In the genomic region with DNA sequence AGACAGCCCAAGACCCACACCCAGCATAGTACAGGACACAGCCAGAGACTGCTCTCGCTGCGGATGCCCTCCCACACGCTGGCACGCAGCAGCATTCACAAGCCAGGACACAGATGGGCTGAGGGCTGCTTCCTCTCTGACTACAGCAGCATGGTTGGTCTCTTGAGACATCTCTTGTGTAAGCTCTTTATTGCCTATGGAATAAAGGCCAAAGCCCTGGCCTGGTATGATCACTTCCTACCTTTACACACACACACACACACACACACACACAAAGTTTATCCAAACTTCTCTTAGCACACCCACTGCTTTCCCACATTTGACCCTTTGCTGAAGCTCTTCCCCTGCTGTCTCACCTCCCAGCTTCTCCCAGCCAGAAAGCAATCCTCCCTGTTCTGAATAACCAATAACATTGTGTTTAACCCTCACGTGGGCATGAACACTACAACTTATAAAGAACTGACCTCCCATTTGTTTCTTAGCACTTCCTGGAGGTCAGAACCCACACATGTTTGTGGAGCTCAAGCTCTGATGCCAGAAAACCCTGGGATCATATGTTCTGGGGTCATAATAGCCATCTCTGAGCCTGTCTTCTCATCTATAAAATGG, we compare ENCODE assay signal across 1 cellular context.
TF ChIP-seq lines count a peak whose summit lies in the region.

No MANE protein-coding gene starts in this region.

TF ChIP-seq in HEK293, 187 proteins besides CTCF, POLR2A, EP300 and RAD21 (continued from another document and continues in another):
- TF ChIP-seq, protein P1, sequence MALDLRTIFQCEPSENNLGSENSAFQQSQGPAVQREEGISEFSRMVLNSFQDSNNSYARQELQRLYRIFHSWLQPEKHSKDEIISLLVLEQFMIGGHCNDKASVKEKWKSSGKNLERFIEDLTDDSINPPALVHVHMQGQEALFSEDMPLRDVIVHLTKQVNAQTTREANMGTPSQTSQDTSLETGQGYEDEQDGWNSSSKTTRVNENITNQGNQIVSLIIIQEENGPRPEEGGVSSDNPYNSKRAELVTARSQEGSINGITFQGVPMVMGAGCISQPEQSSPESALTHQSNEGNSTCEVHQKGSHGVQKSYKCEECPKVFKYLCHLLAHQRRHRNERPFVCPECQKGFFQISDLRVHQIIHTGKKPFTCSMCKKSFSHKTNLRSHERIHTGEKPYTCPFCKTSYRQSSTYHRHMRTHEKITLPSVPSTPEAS (tag by site-specific recombination; IDR thresholded peaks at IDR 0.05) = peak; percentile 87
- no peak for TF ChIP-seq ZNF354C (tag by site-specific recombination; IDR thresholded peaks at IDR 0.05; ENCODE audit: borderline replicate concordance, low read depth)
- TF ChIP-seq ZNF585B (tag by site-specific recombination; IDR thresholded peaks at IDR 0.05) = no peak
- TF ChIP-seq ZNF768 (tag by site-specific recombination; IDR thresholded peaks at IDR 0.05) = no peak
- no peak for TF ChIP-seq ZNF571 (tag by site-specific recombination; IDR thresholded peaks at IDR 0.05)
- TF ChIP-seq SCRT2 (tag by site-specific recombination; IDR thresholded peaks at IDR 0.05) = no peak
- no peak for TF ChIP-seq ZNF155 (tag by site-specific recombination; IDR thresholded peaks at IDR 0.05)
- TF ChIP-seq, protein P2, sequence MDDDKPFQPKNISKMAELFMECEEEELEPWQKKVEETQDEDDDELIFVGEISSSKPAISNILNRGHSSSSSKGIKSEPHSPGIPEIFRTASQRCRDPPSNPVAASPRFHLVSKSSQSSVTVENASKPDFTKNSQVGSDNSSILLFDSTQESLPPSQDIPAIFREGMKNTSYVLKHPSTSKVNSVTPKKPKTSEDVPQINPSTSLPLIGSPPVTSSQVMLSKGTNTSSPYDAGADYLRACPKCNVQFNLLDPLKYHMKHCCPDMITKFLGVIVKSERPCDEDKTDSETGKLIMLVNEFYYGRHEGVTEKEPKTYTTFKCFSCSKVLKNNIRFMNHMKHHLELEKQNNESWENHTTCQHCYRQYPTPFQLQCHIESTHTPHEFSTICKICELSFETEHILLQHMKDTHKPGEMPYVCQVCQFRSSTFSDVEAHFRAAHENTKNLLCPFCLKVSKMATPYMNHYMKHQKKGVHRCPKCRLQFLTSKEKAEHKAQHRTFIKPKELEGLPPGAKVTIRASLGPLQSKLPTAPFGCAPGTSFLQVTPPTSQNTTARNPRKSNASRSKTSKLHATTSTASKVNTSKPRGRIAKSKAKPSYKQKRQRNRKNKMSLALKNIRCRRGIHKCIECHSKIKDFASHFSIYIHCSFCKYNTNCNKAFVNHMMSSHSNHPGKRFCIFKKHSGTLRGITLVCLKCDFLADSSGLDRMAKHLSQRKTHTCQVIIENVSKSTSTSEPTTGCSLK (tag by site-specific recombination; IDR thresholded peaks at IDR 0.05) = no peak
- no peak for TF ChIP-seq ZFP41 (tag by site-specific recombination; IDR thresholded peaks at IDR 0.05; ENCODE audit: borderline replicate concordance)
- no peak for TF ChIP-seq ZNF133 (tag by site-specific recombination; IDR thresholded peaks at IDR 0.05)
- TF ChIP-seq TCF7L2 (IDR thresholded peaks at IDR 0.05; ENCODE audit: borderline replicate concordance, low read depth, low read length) = no peak
- no peak for TF ChIP-seq ZNF521 (tag by site-specific recombination; IDR thresholded peaks at IDR 0.05)
- TF ChIP-seq ZNF596 (tag by site-specific recombination; IDR thresholded peaks at IDR 0.05) = no peak
- TF ChIP-seq, protein P3, sequence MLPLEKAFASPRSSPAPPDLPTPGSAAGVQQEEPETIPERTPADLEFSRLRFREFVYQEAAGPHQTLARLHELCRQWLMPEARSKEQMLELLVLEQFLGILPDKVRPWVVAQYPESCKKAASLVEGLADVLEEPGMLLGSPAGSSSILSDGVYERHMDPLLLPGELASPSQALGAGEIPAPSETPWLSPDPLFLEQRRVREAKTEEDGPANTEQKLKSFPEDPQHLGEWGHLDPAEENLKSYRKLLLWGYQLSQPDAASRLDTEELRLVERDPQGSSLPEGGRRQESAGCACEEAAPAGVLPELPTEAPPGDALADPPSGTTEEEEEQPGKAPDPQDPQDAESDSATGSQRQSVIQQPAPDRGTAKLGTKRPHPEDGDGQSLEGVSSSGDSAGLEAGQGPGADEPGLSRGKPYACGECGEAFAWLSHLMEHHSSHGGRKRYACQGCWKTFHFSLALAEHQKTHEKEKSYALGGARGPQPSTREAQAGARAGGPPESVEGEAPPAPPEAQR (tag by site-specific recombination; IDR thresholded peaks at IDR 0.05) = no peak
- TF ChIP-seq RBAK (tag by site-specific recombination; IDR thresholded peaks at IDR 0.05) = no peak
- TF ChIP-seq ZNF629 (tag by site-specific recombination; IDR thresholded peaks at IDR 0.05) = no peak
- TF ChIP-seq GLI4 (tag by site-specific recombination; IDR thresholded peaks at IDR 0.05) = no peak
- no peak for TF ChIP-seq ZNF211 (tag by site-specific recombination; IDR thresholded peaks at IDR 0.05; ENCODE audit: low read depth)
- no peak for TF ChIP-seq ZNF776 (tag by site-specific recombination; IDR thresholded peaks at IDR 0.05; ENCODE audit: borderline replicate concordance)
- TF ChIP-seq GLIS1 (tag by site-specific recombination; IDR thresholded peaks at IDR 0.05) = peak; percentile 7; the same call in 1 of the 2 replicates
- no peak for TF ChIP-seq ZNF544 (tag by site-specific recombination; IDR thresholded peaks at IDR 0.05)
- no peak for TF ChIP-seq ZNF548 (tag by site-specific recombination; IDR thresholded peaks at IDR 0.05)
- TF ChIP-seq, protein P4, sequence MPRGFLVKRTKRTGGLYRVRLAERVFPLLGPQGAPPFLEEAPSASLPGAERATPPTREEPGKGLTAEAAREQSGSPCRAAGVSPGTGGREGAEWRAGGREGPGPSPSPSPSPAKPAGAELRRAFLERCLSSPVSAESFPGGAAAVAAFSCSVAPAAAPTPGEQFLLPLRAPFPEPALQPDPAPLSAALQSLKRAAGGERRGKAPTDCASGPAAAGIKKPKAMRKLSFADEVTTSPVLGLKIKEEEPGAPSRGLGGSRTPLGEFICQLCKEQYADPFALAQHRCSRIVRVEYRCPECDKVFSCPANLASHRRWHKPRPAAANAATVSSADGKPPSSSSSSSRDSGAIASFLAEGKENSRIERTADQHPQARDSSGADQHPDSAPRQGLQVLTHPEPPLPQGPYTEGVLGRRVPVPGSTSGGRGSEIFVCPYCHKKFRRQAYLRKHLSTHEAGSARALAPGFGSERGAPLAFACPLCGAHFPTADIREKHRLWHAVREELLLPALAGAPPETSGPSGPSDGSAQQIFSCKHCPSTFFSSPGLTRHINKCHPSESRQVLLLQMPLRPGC (tag by site-specific recombination; IDR thresholded peaks at IDR 0.05) = no peak
- no peak for TF ChIP-seq KLF7 (tag by site-specific recombination; IDR thresholded peaks at IDR 0.05; ENCODE audit: borderline replicate concordance)
- TF ChIP-seq, protein P5, sequence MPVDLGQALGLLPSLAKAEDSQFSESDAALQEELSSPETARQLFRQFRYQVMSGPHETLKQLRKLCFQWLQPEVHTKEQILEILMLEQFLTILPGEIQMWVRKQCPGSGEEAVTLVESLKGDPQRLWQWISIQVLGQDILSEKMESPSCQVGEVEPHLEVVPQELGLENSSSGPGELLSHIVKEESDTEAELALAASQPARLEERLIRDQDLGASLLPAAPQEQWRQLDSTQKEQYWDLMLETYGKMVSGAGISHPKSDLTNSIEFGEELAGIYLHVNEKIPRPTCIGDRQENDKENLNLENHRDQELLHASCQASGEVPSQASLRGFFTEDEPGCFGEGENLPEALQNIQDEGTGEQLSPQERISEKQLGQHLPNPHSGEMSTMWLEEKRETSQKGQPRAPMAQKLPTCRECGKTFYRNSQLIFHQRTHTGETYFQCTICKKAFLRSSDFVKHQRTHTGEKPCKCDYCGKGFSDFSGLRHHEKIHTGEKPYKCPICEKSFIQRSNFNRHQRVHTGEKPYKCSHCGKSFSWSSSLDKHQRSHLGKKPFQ (tag by site-specific recombination; IDR thresholded peaks at IDR 0.05) = no peak
- 0 out of 2 replicates have a peak, but pooled peaks have one; percentile 2 for TF ChIP-seq MZF1 (tag by site-specific recombination; IDR thresholded peaks at IDR 0.05; ENCODE audit: borderline replicate concordance)
- TF ChIP-seq ZNF157 (tag by site-specific recombination; IDR thresholded peaks at IDR 0.05) = no peak
- TF ChIP-seq, protein P6, sequence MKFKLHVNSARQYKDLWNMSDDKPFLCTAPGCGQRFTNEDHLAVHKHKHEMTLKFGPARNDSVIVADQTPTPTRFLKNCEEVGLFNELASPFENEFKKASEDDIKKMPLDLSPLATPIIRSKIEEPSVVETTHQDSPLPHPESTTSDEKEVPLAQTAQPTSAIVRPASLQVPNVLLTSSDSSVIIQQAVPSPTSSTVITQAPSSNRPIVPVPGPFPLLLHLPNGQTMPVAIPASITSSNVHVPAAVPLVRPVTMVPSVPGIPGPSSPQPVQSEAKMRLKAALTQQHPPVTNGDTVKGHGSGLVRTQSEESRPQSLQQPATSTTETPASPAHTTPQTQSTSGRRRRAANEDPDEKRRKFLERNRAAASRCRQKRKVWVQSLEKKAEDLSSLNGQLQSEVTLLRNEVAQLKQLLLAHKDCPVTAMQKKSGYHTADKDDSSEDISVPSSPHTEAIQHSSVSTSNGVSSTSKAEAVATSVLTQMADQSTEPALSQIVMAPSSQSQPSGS (tag by site-specific recombination; IDR thresholded peaks at IDR 0.05; ENCODE audit: low read depth) = no peak
- no peak for TF ChIP-seq ZFP3 (tag by site-specific recombination; IDR thresholded peaks at IDR 0.05; ENCODE audit: low read depth)
- TF ChIP-seq ZNF549 (tag by site-specific recombination; IDR thresholded peaks at IDR 0.05) = no peak
- TF ChIP-seq KLF10 (tag by site-specific recombination; IDR thresholded peaks at IDR 0.05) = no peak
- TF ChIP-seq ZNF266 (tag by site-specific recombination; IDR thresholded peaks at IDR 0.05; ENCODE audit: low read depth) = no peak
- TF ChIP-seq, protein P7, sequence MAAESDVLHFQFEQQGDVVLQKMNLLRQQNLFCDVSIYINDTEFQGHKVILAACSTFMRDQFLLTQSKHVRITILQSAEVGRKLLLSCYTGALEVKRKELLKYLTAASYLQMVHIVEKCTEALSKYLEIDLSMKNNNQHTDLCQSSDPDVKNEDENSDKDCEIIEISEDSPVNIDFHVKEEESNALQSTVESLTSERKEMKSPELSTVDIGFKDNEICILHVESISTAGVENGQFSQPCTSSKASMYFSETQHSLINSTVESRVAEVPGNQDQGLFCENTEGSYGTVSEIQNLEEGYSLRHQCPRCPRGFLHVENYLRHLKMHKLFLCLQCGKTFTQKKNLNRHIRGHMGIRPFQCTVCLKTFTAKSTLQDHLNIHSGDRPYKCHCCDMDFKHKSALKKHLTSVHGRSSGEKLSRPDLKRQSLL (tag by site-specific recombination; IDR thresholded peaks at IDR 0.05) = no peak
- no peak for TF ChIP-seq ZNF248 (tag by site-specific recombination; IDR thresholded peaks at IDR 0.05)
- TF ChIP-seq, protein P8, sequence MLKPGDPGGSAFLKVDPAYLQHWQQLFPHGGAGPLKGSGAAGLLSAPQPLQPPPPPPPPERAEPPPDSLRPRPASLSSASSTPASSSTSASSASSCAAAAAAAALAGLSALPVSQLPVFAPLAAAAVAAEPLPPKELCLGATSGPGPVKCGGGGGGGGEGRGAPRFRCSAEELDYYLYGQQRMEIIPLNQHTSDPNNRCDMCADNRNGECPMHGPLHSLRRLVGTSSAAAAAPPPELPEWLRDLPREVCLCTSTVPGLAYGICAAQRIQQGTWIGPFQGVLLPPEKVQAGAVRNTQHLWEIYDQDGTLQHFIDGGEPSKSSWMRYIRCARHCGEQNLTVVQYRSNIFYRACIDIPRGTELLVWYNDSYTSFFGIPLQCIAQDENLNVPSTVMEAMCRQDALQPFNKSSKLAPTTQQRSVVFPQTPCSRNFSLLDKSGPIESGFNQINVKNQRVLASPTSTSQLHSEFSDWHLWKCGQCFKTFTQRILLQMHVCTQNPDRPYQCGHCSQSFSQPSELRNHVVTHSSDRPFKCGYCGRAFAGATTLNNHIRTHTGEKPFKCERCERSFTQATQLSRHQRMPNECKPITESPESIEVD (tag by site-specific recombination; IDR thresholded peaks at IDR 0.05) = no peak
- no peak for TF ChIP-seq MYNN (tag by site-specific recombination; IDR thresholded peaks at IDR 0.05; ENCODE audit: borderline replicate concordance)
- TF ChIP-seq ZNF677 (tag by site-specific recombination; IDR thresholded peaks at IDR 0.05) = no peak
- TF ChIP-seq, protein P9, sequence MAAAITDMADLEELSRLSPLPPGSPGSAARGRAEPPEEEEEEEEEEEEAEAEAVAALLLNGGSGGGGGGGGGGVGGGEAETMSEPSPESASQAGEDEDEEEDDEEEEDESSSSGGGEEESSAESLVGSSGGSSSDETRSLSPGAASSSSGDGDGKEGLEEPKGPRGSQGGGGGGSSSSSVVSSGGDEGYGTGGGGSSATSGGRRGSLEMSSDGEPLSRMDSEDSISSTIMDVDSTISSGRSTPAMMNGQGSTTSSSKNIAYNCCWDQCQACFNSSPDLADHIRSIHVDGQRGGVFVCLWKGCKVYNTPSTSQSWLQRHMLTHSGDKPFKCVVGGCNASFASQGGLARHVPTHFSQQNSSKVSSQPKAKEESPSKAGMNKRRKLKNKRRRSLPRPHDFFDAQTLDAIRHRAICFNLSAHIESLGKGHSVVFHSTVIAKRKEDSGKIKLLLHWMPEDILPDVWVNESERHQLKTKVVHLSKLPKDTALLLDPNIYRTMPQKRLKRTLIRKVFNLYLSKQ (tag by site-specific recombination; IDR thresholded peaks at IDR 0.05; ENCODE audit: borderline replicate concordance) = no peak
- no peak for TF ChIP-seq YY2 (tag by site-specific recombination; IDR thresholded peaks at IDR 0.05)
- TF ChIP-seq, protein P10, sequence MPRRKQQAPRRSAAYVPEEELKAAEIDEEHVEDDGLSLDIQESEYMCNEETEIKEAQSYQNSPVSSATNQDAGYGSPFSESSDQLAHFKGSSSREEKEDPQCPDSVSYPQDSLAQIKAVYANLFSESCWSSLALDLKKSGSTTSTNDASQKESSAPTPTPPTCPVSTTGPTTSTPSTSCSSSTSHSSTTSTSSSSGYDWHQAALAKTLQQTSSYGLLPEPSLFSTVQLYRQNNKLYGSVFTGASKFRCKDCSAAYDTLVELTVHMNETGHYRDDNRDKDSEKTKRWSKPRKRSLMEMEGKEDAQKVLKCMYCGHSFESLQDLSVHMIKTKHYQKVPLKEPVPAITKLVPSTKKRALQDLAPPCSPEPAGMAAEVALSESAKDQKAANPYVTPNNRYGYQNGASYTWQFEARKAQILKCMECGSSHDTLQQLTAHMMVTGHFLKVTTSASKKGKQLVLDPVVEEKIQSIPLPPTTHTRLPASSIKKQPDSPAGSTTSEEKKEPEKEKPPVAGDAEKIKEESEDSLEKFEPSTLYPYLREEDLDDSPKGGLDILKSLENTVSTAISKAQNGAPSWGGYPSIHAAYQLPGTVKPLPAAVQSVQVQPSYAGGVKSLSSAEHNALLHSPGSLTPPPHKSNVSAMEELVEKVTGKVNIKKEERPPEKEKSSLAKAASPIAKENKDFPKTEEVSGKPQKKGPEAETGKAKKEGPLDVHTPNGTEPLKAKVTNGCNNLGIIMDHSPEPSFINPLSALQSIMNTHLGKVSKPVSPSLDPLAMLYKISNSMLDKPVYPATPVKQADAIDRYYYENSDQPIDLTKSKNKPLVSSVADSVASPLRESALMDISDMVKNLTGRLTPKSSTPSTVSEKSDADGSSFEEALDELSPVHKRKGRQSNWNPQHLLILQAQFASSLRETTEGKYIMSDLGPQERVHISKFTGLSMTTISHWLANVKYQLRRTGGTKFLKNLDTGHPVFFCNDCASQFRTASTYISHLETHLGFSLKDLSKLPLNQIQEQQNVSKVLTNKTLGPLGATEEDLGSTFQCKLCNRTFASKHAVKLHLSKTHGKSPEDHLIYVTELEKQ (tag by site-specific recombination; IDR thresholded peaks at IDR 0.05; ENCODE audit: borderline replicate concordance) = no peak
- TF ChIP-seq ZNF239 (tag by site-specific recombination; IDR thresholded peaks at IDR 0.05) = no peak
- TF ChIP-seq KLF16 (tag by site-specific recombination; IDR thresholded peaks at IDR 0.05) = no peak
- TF ChIP-seq ZNF560 (tag by site-specific recombination; IDR thresholded peaks at IDR 0.05; ENCODE audit: borderline replicate concordance) = no peak
- no peak for TF ChIP-seq SALL2 (tag by site-specific recombination; IDR thresholded peaks at IDR 0.05; ENCODE audit: borderline replicate concordance)
- no peak for TF ChIP-seq ZNF19 (tag by site-specific recombination; IDR thresholded peaks at IDR 0.05; ENCODE audit: low read depth)
